Comparison of ENCODE assay signal across 8 cellular contexts in the genomic region with DNA sequence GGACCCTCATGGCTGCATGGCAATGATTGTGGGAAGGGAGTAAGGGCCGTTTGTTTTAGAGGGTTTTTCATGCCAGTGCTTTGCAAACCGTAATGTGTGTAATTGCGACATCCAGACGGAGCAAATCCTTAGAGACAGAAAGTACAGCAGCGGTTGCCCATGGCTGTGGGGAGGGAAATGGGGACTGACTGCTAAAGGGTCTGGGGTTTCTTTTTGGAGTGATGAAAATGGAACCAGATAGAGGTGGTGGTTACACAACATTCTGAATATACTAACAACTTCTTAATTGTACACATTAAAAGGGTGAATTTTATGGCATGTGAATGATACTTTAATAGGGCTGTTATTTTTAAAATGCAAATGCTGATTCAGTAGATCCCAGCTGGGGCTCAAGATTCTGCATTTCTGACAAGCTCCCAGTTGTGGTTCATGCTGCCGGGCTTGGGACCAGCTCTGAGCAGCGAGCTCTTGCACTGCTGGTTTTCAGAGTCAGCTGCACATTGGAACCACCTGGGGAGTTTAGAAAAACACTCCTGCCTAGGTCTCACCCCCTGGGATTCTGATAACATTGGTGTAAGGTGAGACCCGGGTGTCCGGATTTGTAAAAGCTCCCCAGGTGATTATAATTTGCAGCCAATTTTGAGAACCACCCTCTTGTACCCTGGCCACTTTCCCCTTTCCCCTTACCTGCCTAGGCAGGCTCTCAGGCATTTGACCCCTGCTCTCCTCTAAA. TPM values are rescaled to one million over a fixed set of nuclear protein-coding genes. Genes with fewer than 3 reads are reported as not detected.
DNase-seq lines count a peak whose midpoint lies in the region; ATAC-seq and TF ChIP-seq lines count a peak whose summit lies in the region.

No MANE protein-coding gene starts in this region.

- H3K4me3 ChIP-seq in ACC112 (ENCODE audit: low read depth, low read length): peak overlapping the region; percentile 93
- H3K4me3 ChIP-seq in WI38 (ENCODE audit: low read depth, low read length): peak overlapping the region; percentile 62
- peak overlapping the region; percentile 82 for H3K4me3 ChIP-seq in fibroblast of pulmonary artery (replicated peaks; ENCODE audit: low read depth, low read length)
- H3K4me3 ChIP-seq in retinal pigment epithelial cell (ENCODE audit: low read length): peak overlapping the region; percentile 42

- H3K27ac Mint-ChIP-seq in IgD-negative memory B cell: peak overlapping the region; percentile 96 to 98 (median 98)

- H3K9me3 Mint-ChIP-seq in IgD-negative memory B cell: no peaks in the 10 kb centered on the region

- no peaks in the 10 kb centered on the region for H3K36me3 Mint-ChIP-seq in IgD-negative memory B cell

- H3K4me3 Mint-ChIP-seq in IgD-negative memory B cell: peak overlapping the region; percentile 82 to 94 (median 92)

- no peaks in the 10 kb centered on the region for H3K36me3 ChIP-seq in ACC112 (ENCODE audit: insufficient read depth, low read length)

- no peaks in the 10 kb centered on the region for H3K79me2 ChIP-seq in ACC112 (ENCODE audit: control insufficient read depth, insufficient read depth, low read length, unreplicated experiment)

- peaks cover 2% of the 10 kb centered on the region for H3K27me3 Mint-ChIP-seq in IgD-negative memory B cell

- H3K27me3 ChIP-seq in ACC112 (ENCODE audit: insufficient read depth, low read length): no peaks in the 10 kb centered on the region

- H3K4me1 Mint-ChIP-seq in IgD-negative memory B cell: peaks cover 36 to 54% (median 43%) of the 10 kb centered on the region in 3 donors

- TF ChIP-seq CTCF in WI38 (IDR thresholded peaks at IDR 0.05; ENCODE audit: low read depth, low read length) (no peak), fibroblast of pulmonary artery (IDR thresholded peaks at IDR 0.05; ENCODE audit: low read length, missing control alignments) (no peak), retinal pigment epithelial cell (conservative IDR thresholded peaks at IDR 0.05; ENCODE audit: low read depth, low read length) (no peak)

- no peak overlapping the region for H2AFZ ChIP-seq in ACC112 (ENCODE audit: low read length, unreplicated experiment)

- no peak for ATAC-seq in GM21529 (IDR thresholded peaks at IDR 0.05; ENCODE audit: unreplicated experiment)
- ATAC-seq in GM21723 (IDR thresholded peaks at IDR 0.05; ENCODE audit: unreplicated experiment): no peak

- DNase-seq in fibroblast of pulmonary artery (ENCODE audit: low read depth) (peak; percentile 78), retinal pigment epithelial cell (ENCODE audit: low read depth) (no peak)
- no peak for DNase-seq in central memory CD4-positive, alpha-beta T cell

- H3K4me1 ChIP-seq in ACC112 (ENCODE audit: control insufficient read depth, insufficient read depth, low read length, unreplicated experiment): peaks cover 49% of the 10 kb centered on the region

- peak overlapping the region; percentile 100 for H3K27ac ChIP-seq in ACC112 (ENCODE audit: low read depth, low read length)

RNA-seq across cellular contexts. Expression of gene PRPS1, which starts 47.7 kb away (rescaled TPM):
- 45.6 TPM for polyA plus RNA-seq in IgD-negative memory B cell

Comparison
In these comparisons a context has a peak if more than half of its experiments do, and no peak if none do; other contexts are left out.
1. H3K4me3 ChIP-seq: peak in every context shown above with its lines; median percentile 93 in ACC112; 82 in fibroblast of pulmonary artery; 62 in WI38; 42 in retinal pigment epithelial cell.